Comparison of ENCODE assay signal across 8 cellular contexts in genomic region chr7:24756989-24757798, GRCh38. TPM values are rescaled to one million over a fixed set of nuclear protein-coding genes. Genes with fewer than 3 reads are reported as not detected.
DNase-seq lines count a peak whose midpoint lies in the region; ATAC-seq and TF ChIP-seq lines count a peak whose summit lies in the region.

TSS of gene GSDME (minus strand) at chr7:24757464. CDS start at chr7:24749774, 7,690 bp downstream.

- peak; percentile 43 for ATAC-seq in GM21367 (IDR thresholded peaks at IDR 0.05; ENCODE audit: unreplicated experiment)

- H3F3A ChIP-seq in DOHH2 (ENCODE audit: control insufficient read depth, insufficient read depth): no peaks in the 10 kb centered on the region

- H3K4me2 ChIP-seq in DOHH2 (ENCODE audit: low read length): peak within 1 kb of the TSS; percentile 49

- H3K27ac ChIP-seq in DOHH2 (ENCODE audit: low read depth, low read length) (no peak within 1 kb of the TSS), WERI-Rb-1 (peak within 1 kb of the TSS; percentile 51)

- H3K79me2 ChIP-seq in DOHH2 (ENCODE audit: control insufficient read depth, low read length): no peaks in the 10 kb centered on the region

- H3K27me3 ChIP-seq in DOHH2 (ENCODE audit: control insufficient read depth, low read length): peaks cover 83% of the 10 kb centered on the region
- peaks cover 3% of the 10 kb centered on the region for H3K27me3 ChIP-seq in WERI-Rb-1 (ENCODE audit: insufficient read depth, low read depth, severe bottlenecking)

- no peak for TF ChIP-seq CTCF in DOHH2 (IDR thresholded peaks at IDR 0.05; ENCODE audit: low read depth, low read length, poor library complexity, severe bottlenecking)
- TF ChIP-seq CTCF in WERI-Rb-1 (IDR thresholded peaks at IDR 0.05; ENCODE audit: low read depth, low read length): no peak

- H3K9me2 ChIP-seq in DOHH2 (replicated peaks; ENCODE audit: control insufficient read depth, low read length): no peaks in the 10 kb centered on the region

- no peaks in the 10 kb centered on the region for H3K36me3 ChIP-seq in DOHH2 (ENCODE audit: control insufficient read depth, low read length)
- H3K36me3 ChIP-seq in WERI-Rb-1: no peaks in the 10 kb centered on the region; the same call in 1 of the 2 replicates

- DNase-seq in HS-5 (ENCODE audit: low read depth): peak; percentile 37
- peak; percentile 56 for DNase-seq in WERI-Rb-1
- peak; percentile 29 to 67 for DNase-seq in dermis microvascular lymphatic vessel endothelial cell (ENCODE audit: low read depth in 2 of 2)
- DNase-seq in left kidney (ENCODE audit: low read depth, low spot score): peak; percentile 81
- DNase-seq in stimulated activated CD4-positive, alpha-beta T cell treated with anti-CD3 and anti-CD28 coated beads, Interleukin-4, amount 100 ng/mL, for 24 hours: peak; percentile 8
- no peak for DNase-seq in cerebellar nuclear complex (lab: John Stamatoyannopoulos, UW)

- H4K20me1 ChIP-seq in DOHH2 (ENCODE audit: control insufficient read depth, insufficient read depth, low read depth, low read length): no peaks in the 10 kb centered on the region

- H3K4me3 ChIP-seq in DOHH2 (ENCODE audit: low read length): peak within 1 kb of the TSS; percentile 51
- H3K4me3 ChIP-seq in WERI-Rb-1 (ENCODE audit: low read depth, low read length): peak within 1 kb of the TSS; percentile 54

- H3K9me3 ChIP-seq in DOHH2 (ENCODE audit: control insufficient read depth, insufficient read depth, low read length) (no peaks in the 10 kb centered on the region), WERI-Rb-1 (ENCODE audit: severe bottlenecking) (no peaks in the 10 kb centered on the region)

- H3K4me1 ChIP-seq in DOHH2 (ENCODE audit: control insufficient read depth, low read length): peaks cover 3% of the 10 kb centered on the region; the same call in 1 of the 2 replicates

RNA-seq across cellular contexts. Expression of gene GSDME, which starts in this region (rescaled TPM):
- 13.7 and 15.1 TPM in 2 replicates for total RNA-seq in dermis microvascular lymphatic vessel endothelial cell

Comparison
In these comparisons a context has a peak if more than half of its experiments do, and no peak if none do; other contexts are left out.
1. DNase-seq: peak in HS-5 (single experiment), WERI-Rb-1 (single experiment), dermis microvascular lymphatic vessel endothelial cell (2 of 2), left kidney (single experiment) and stimulated activated CD4-positive, alpha-beta T cell treated with anti-CD3 and anti-CD28 coated beads, Interleukin-4, amount 100 ng/mL, for 24 hours (single experiment); none in cerebellar nuclear complex (0 of 2).